ENCODE assay signal across 9 cellular contexts in the genomic region with DNA sequence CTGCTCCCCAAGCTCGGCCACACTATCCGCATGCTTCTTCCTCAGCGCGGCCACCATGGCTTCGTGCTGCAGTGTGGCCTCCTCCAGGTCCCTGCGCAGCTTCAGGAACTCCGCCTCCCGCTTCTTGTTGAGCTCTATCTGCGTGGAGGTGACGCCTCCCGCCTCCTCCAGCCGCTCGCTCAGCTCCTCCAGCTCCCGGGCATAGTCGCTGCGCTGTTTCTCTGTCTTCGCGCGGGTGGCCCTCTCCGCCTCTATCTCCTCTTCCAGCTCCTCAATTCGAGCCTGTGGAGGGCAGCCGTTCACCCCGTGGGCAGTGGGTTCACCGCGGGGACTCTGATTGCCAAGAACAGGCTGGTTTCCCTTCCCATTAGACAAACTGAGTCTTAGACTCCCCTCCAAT. TPM values are rescaled to one million over a fixed set of nuclear protein-coding genes. Genes with fewer than 3 reads are reported as not detected.
"Had no signal": no experiment of that assay in that cellular context is flagged by ENCODE, and none has a peak within 500 bp of the region (broad histone marks: within the 10 kb centered on the region; RNA-seq: fewer than 3 reads in every experiment).

No MANE protein-coding gene starts in this region.

- H3K27ac ChIP-seq: GM23248 had no signal

- H3K36me3 ChIP-seq: HAP-1 had no signal

- H3K27ac Mint-ChIP-seq: HFFc6 had no signal

- DNase-seq: GM23248, GOT3, H7, HFFc6, IMR-90 had no signal

- H3K4me3 Mint-ChIP-seq: HFFc6 had no signal

- H3K4me3 ChIP-seq: GM23248, HAP-1, K562 had no signal

- ATAC-seq: HCT116, K562 had no signal

- H3K9me3 Mint-ChIP-seq: HFFc6 had no signal

- H3K4me1 ChIP-seq: HAP-1 had no signal

- H3K9me3 ChIP-seq: HAP-1 had no signal

RNA-seq across cellular contexts. Expression of a gene that starts 19.0 kb away (rescaled TPM):
- total RNA-seq: H4 had no signal
